Comparison of ENCODE assay signal across 26 cellular contexts in genomic region chr4:6619466-6620255, GRCh38.
"Had no signal": no experiment of that assay in that cellular context is flagged by ENCODE, and none has a peak within 500 bp of the region (broad histone marks: within the 10 kb centered on the region; RNA-seq: fewer than 3 reads in every experiment).

No MANE protein-coding gene starts in this region.

- ATAC-seq: activated CD4-positive, alpha-beta T cell treated with anti-CD3 and anti-CD28 coated beads for 36 hours had no signal

- H3K4me3 ChIP-seq: left ventricle myocardium inferior, smooth muscle cell, thyroid gland had no signal

- H3K4me1 Mint-ChIP-seq: activated B cell treated with CpG ODN at 0.5 μM for 24 hours; activated CD4-positive, alpha-beta T cell treated with anti-CD3 and anti-CD28 coated beads for 36 hours; brain; nephron had no signal

- DNase-seq: activated B cell treated with CpG ODN at 0.5 μM for 24 hours; activated CD4-positive, alpha-beta T cell treated with anti-CD3 and anti-CD28 coated beads for 36 hours; activated CD4-positive, alpha-beta T cell treated with anti-CD3 and anti-CD28 coated beads, Interleukin-2, amount 50 U/mL, for 4 hours; activated CD8-positive, alpha-beta memory T cell treated with anti-CD3 and anti-CD28 coated beads for 24 hours; activated CD8-positive, alpha-beta memory T cell treated with anti-CD3 and anti-CD28 coated beads, Interleukin-2, amount 50 U/mL, for 4 hours; activated naive CD4-positive, alpha-beta T cell treated with Interleukin-2 at 50 U/mL for 16 hours; activated T-cell treated with anti-CD3 and anti-CD28 coated beads, Interleukin-2, amount 50 U/mL, for 24 hours; anterior cingulate cortex; caudate nucleus; dermis blood vessel endothelial cell; effector CD8-positive, alpha-beta T cell; erythroblast; foreskin melanocyte; kidney glomerular epithelial cell; left ventricle myocardium inferior; midbrain; stimulated activated CD4-positive, alpha-beta T cell treated with anti-CD3 and anti-CD28 coated beads, Interleukin-2, amount 100 ng/mL, for 48 hours; stimulated activated CD8-positive, alpha-beta memory T cell treated with anti-CD3 and anti-CD28 coated beads, Interleukin-4, amount 100 ng/mL, for 48 hours; stimulated activated naive CD4-positive, alpha-beta T cell; T1000; thyroid gland had no signal

- H3K4me1 ChIP-seq: left ventricle myocardium inferior, thyroid gland had no signal

- H3K9me3 Mint-ChIP-seq: activated B cell treated with CpG ODN at 0.5 μM for 24 hours; activated T-cell treated with anti-CD3 and anti-CD28 coated beads, Interleukin-2, amount 50 U/mL, for 24 hours; activated T-helper 2 cell treated with anti-CD3 and anti-CD28 coated beads, Interferon-gamma antibody, Interleukin-2, Interleukin-4, amounts not matched to agents 10 μg/mL and 5 μg/mL and 100 μg/mL, durations not matched to agents 14 hours and 24 hours and 36 hours; brain; nephron; T-helper 1 cell treated with Interleukin-12 subunit alpha and Interleukin-12 subunit beta and Interleukin-4 antibody, amounts not matched to agents 30 μg/mL and 1 μg/mL, for 36 hours had no signal

- H3K27me3 Mint-ChIP-seq: activated B cell treated with CpG ODN at 0.5 μM for 24 hours; activated CD4-positive, alpha-beta T cell treated with anti-CD3 and anti-CD28 coated beads for 36 hours; activated T-cell treated with anti-CD3 and anti-CD28 coated beads, Interleukin-2, amount 50 U/mL, for 24 hours; brain had no signal

- H3K27me3 ChIP-seq: thyroid gland had no signal

- H3K4me2 ChIP-seq: smooth muscle cell had no signal

- H3K27ac Mint-ChIP-seq: activated B cell treated with CpG ODN at 0.5 μM for 24 hours; activated CD4-positive, alpha-beta T cell treated with anti-CD3 and anti-CD28 coated beads for 36 hours; activated T-helper 2 cell treated with anti-CD3 and anti-CD28 coated beads, Interferon-gamma antibody, Interleukin-2, Interleukin-4, amounts not matched to agents 10 μg/mL and 5 μg/mL and 100 μg/mL, durations not matched to agents 14 hours and 24 hours and 36 hours; brain; nephron; T-helper 1 cell treated with Interleukin-12 subunit alpha and Interleukin-12 subunit beta and Interleukin-4 antibody, amounts not matched to agents 30 μg/mL and 1 μg/mL, for 36 hours had no signal

- H3K9me3 ChIP-seq: left ventricle myocardium inferior, thyroid gland had no signal

- H3K27ac ChIP-seq: left ventricle myocardium inferior, thyroid gland had no signal

- H3K4me3 Mint-ChIP-seq: activated B cell treated with CpG ODN at 0.5 μM for 24 hours; activated CD4-positive, alpha-beta T cell treated with anti-CD3 and anti-CD28 coated beads for 36 hours; activated T-cell treated with anti-CD3 and anti-CD28 coated beads, Interleukin-2, amount 50 U/mL, for 24 hours; brain; nephron; T-helper 1 cell treated with Interleukin-12 subunit alpha and Interleukin-12 subunit beta and Interleukin-4 antibody, amounts not matched to agents 30 μg/mL and 1 μg/mL, for 36 hours had no signal
